ENCODE assay signal across 28 cellular contexts in genomic region chr13:90188237-90188636, GRCh38.
"Had no signal": no experiment of that assay in that cellular context is flagged by ENCODE, and none has a peak within 500 bp of the region (broad histone marks: within the 10 kb centered on the region; RNA-seq: fewer than 3 reads in every experiment).

No MANE protein-coding gene starts in this region.

- ATAC-seq: effector memory CD8-positive, alpha-beta T cell; esophagus mucosa; foreskin keratinocyte; gastrocnemius medialis; gastroesophageal sphincter; heart left ventricle; heart right ventricle had no signal

- H3K27ac ChIP-seq: colonic mucosa, coronary artery, dorsolateral prefrontal cortex, epithelial cell of prostate, esophagus muscularis mucosa, esophagus squamous epithelium, foreskin keratinocyte, gastrocnemius medialis, gastroesophageal sphincter, heart left ventricle, heart right ventricle, hepatocyte had no signal

- H2AFZ ChIP-seq: hepatocyte had no signal

- H3K4me3 ChIP-seq: colonic mucosa, coronary artery, dorsolateral prefrontal cortex, esophagus muscularis mucosa, esophagus squamous epithelium, gastrocnemius medialis, gastroesophageal sphincter, heart left ventricle, heart right ventricle, hepatocyte had no signal

- H3K4me2 ChIP-seq: hepatocyte had no signal

- FAIRE-seq: endometrium, endothelial cell of umbilical vein, frontal cortex had no signal

- H3K36me3 ChIP-seq: colonic mucosa, esophagus muscularis mucosa, esophagus squamous epithelium, gastrocnemius medialis, gastroesophageal sphincter, heart left ventricle, heart right ventricle had no signal

- H3K9me3 ChIP-seq: colonic mucosa, esophagus muscularis mucosa, esophagus squamous epithelium, gastrocnemius medialis, gastroesophageal sphincter, heart left ventricle, heart right ventricle had no signal

- H3K4me1 ChIP-seq: colonic mucosa, esophagus muscularis mucosa, esophagus squamous epithelium, foreskin keratinocyte, gastrocnemius medialis, gastroesophageal sphincter, heart left ventricle, heart right ventricle had no signal

- H3K27me3 ChIP-seq: colonic mucosa, dorsolateral prefrontal cortex, esophagus muscularis mucosa, esophagus squamous epithelium, foreskin keratinocyte, gastrocnemius medialis, gastroesophageal sphincter, heart left ventricle, heart right ventricle, hepatocyte had no signal

- H3K79me2 ChIP-seq: hepatocyte had no signal

- DNase-seq: colonic mucosa; cortex of kidney; dermis blood vessel endothelial cell; dorsolateral prefrontal cortex; effector CD4-positive, alpha-beta T cell; effector CD8-positive, alpha-beta T cell; effector memory CD4-positive, alpha-beta T cell; effector memory CD8-positive, alpha-beta T cell; endodermal cell; erythroblast; esophagus squamous epithelium; foreskin fibroblast; foreskin keratinocyte; foreskin melanocyte; gastrocnemius medialis; glutamatergic neuron; head of caudate nucleus; heart left ventricle; heart right ventricle had no signal
